Comparison of ENCODE assay signal across 28 cellular contexts in the genomic region with DNA sequence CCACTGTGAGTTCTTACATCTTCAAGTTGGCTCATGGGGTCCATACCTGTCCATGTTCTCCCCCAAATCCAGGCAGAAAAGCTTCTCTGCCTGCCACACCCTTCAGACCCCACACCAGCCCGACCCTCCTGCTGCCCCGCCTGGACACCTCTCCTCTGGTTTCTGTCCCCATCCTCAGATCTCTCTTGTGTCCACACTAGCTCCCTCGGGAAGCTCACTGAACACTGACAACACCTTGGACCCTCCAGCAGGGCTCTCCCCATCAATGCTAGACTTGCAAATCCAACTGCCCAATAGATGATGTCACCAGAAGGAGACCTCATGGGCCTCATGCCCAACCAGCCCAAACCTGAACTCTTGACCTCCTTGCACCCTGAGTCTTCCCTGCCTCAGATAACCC. TPM values are rescaled to one million over a fixed set of nuclear protein-coding genes. Genes with fewer than 3 reads are reported as not detected.
DNase-seq lines count a peak whose midpoint lies in the region; ATAC-seq and TF ChIP-seq lines count a peak whose summit lies in the region.
"Had no signal": no experiment of that assay in that cellular context is flagged by ENCODE, and none has a peak within 500 bp of the region (broad histone marks: within the 10 kb centered on the region; RNA-seq: fewer than 3 reads in every experiment).

No MANE protein-coding gene starts in this region.

- H3K27ac Mint-ChIP-seq in CD4-positive, CD25-positive, alpha-beta regulatory T cell, result peak overlapping the region in 1 of 3 donors; percentile 53
- peak overlapping the region; percentile 32 for H3K27ac Mint-ChIP-seq in endothelial cell (ENCODE audit: unreplicated experiment)
- H3K27ac Mint-ChIP-seq: stimulated activated memory B cell treated with anti-CD40 and anti-IgM and Interleukin-4, amounts not matched to agents 10 μg/mL and 1 μg/mL and 100 μg/mL, for 72 hours; T-cell had no signal

- no peaks in the 10 kb centered on the region for H3K36me3 Mint-ChIP-seq in CD4-positive, CD25-positive, alpha-beta regulatory T cell
- H3K36me3 Mint-ChIP-seq in endothelial cell (ENCODE audit: low read depth, unreplicated experiment), result peaks cover 7% of the 10 kb centered on the region
- H3K36me3 Mint-ChIP-seq: stimulated activated memory B cell treated with anti-CD40 and anti-IgM and Interleukin-4, amounts not matched to agents 10 μg/mL and 1 μg/mL and 100 μg/mL, for 72 hours had no signal

- peaks cover 0 to 41% (median 5%) of the 10 kb centered on the region in 4 donors for H3K4me1 Mint-ChIP-seq in CD4-positive, CD25-positive, alpha-beta regulatory T cell
- H3K4me1 Mint-ChIP-seq in endothelial cell (ENCODE audit: unreplicated experiment), result peaks cover 11% of the 10 kb centered on the region

- H3K4me2 ChIP-seq in osteoblast (ENCODE audit: insufficient read depth, low read length), result no peak overlapping the region

- POLR2A ChIA-PET in HEK293 (lab: Yijun Ruan, JAX) (no interaction called here), GM10248 (lab: Yijun Ruan, JAX) (no interaction called here)

- peaks cover 58% of the 10 kb centered on the region for H3K27me3 Mint-ChIP-seq in CD4-positive, CD25-positive, alpha-beta regulatory T cell
- H3K27me3 Mint-ChIP-seq in endothelial cell (ENCODE audit: unreplicated experiment), result peaks cover 49% of the 10 kb centered on the region

- peaks cover 63% of the 10 kb centered on the region for H4K20me1 ChIP-seq in osteoblast (ENCODE audit: insufficient read depth, low read length)

- TF ChIP-seq CTCF in HEK293 (tag by site-specific recombination; IDR thresholded peaks at IDR 0.05) (no peak), endothelial cell (IDR thresholded peaks at IDR 0.05; ENCODE audit: unreplicated experiment) (no peak), osteoblast (IDR thresholded peaks at IDR 0.05; ENCODE audit: extremely low read depth, low read depth, low read length) (no peak), GM10248 (IDR thresholded peaks at IDR 0.05; ENCODE audit: control extremely low read depth, extremely low read depth, low read depth, missing control alignments) (no peak)

- no peaks in the 10 kb centered on the region for H3K36me3 ChIP-seq in CD4-positive, CD25-positive, alpha-beta regulatory T cell (ENCODE audit: control insufficient read depth, insufficient read depth, low read length)
- peaks cover 0 to 36% of the 10 kb centered on the region in 2 experiments; a peak in 1 of 3 replicates for H3K36me3 ChIP-seq in HEK293 (ENCODE audit: control insufficient read depth in 2 of 2, insufficient read depth in 1 of 2, low read length in 2 of 2)
- H3K36me3 ChIP-seq in osteoblast (ENCODE audit: insufficient read depth, low read length), result peaks cover 4% of the 10 kb centered on the region
- H3K36me3 ChIP-seq: ovary had no signal

- peaks cover 64% of the 10 kb centered on the region for H3K79me2 ChIP-seq in osteoblast (ENCODE audit: insufficient read depth, low read length)

- H3K9me3 Mint-ChIP-seq in CD4-positive, CD25-positive, alpha-beta regulatory T cell, result peaks cover 0 to 2% (median 0%) of the 10 kb centered on the region in 7 donors
- H3K9me3 Mint-ChIP-seq in endothelial cell (ENCODE audit: unreplicated experiment), result no peaks in the 10 kb centered on the region
- H3K9me3 Mint-ChIP-seq: central memory CD8-positive, alpha-beta T cell; stimulated activated memory B cell treated with anti-CD40 and anti-IgM and Interleukin-4, amounts not matched to agents 10 μg/mL and 1 μg/mL and 100 μg/mL, for 72 hours; T-cell had no signal

- DNase-seq in CD4-positive, CD25-positive, alpha-beta regulatory T cell, result no peak
- DNase-seq in endothelial cell (ENCODE audit: low spot score) (no peak), osteoblast (ENCODE audit: insufficient read length, low spot score, missing footprints) (peak; percentile 90), DMS53 (lab: John Stamatoyannopoulos, UW) (no peak), SIG-M5 treated with dmso at 0.1 percent for 504 hours (lab: John Stamatoyannopoulos, UW; ENCODE audit: unreplicated experiment) (no peak), GM10248 (ENCODE audit: extremely low spot score) (no peak)
- DNase-seq: activated CD4-positive, alpha-beta T cell treated with anti-CD3 and anti-CD28 coated beads, Interleukin-2, amount 50 U/mL, for 48 hours; activated naive CD4-positive, alpha-beta T cell treated with anti-CD3 and anti-CD28 coated beads, Interleukin-2, amount 50 U/mL, for 16 hours; C1 segment of cervical spinal cord; EL; GM23248; hypothalamus; mesendoderm; NCI-H1105; NCI-H2029; NCI-H2227 treated with DMSO at 0.1 percent for 48 hours; NCI-H69; SIG-M5; stimulated activated CD4-positive, alpha-beta T cell treated with anti-CD3 and anti-CD28 coated beads, Interleukin-4, amount 100 ng/mL, for 24 hours; substantia nigra had no signal

- H2AFZ ChIP-seq in osteoblast (ENCODE audit: low read length), result no peak overlapping the region
- H2AFZ ChIP-seq: GM23248 had no signal

- H3K4me3 ChIP-seq in CD4-positive, CD25-positive, alpha-beta regulatory T cell (ENCODE audit: low read depth, low read length), result no peak overlapping the region
- no peak overlapping the region for H3K4me3 ChIP-seq in HEK293 (ENCODE audit: low read depth, low read length)
- H3K4me3 ChIP-seq in osteoblast (ENCODE audit: insufficient read depth, low read length), result no peak overlapping the region
- H3K4me3 ChIP-seq: GM23248, ovary had no signal

- peaks cover 8% of the 10 kb centered on the region for H3K27me3 ChIP-seq in CD4-positive, CD25-positive, alpha-beta regulatory T cell (ENCODE audit: control insufficient read depth, insufficient read depth, low read length)
- no peaks in the 10 kb centered on the region for H3K27me3 ChIP-seq in osteoblast (ENCODE audit: insufficient read depth, low read length)
- H3K27me3 ChIP-seq: ovary had no signal

- no peak overlapping the region for H3K27ac ChIP-seq in CD4-positive, CD25-positive, alpha-beta regulatory T cell (ENCODE audit: insufficient read depth, low read length, poor library complexity, severe bottlenecking)
- H3K27ac ChIP-seq in HEK293 (ENCODE audit: extremely low read depth, low read depth, low read length), result no peak overlapping the region
- no peak overlapping the region for H3K27ac ChIP-seq in osteoblast (ENCODE audit: low read depth, low read length)
- H3K27ac ChIP-seq: GM23248, ovary had no signal

- no peak for ATAC-seq in CD4-positive, CD25-positive, alpha-beta regulatory T cell (ENCODE audit: low read depth in 2 of 2)
- no peak for ATAC-seq in HG03196 (IDR thresholded peaks at IDR 0.05; ENCODE audit: unreplicated experiment)
- ATAC-seq: left lobe of liver; Panc1; stimulated activated memory B cell treated with anti-CD40 and anti-IgM and Interleukin-4, amounts not matched to agents 10 μg/mL and 1 μg/mL and 100 μg/mL, for 72 hours; T-cell had no signal

- CTCF ChIA-PET in HEK293 (lab: Yijun Ruan, JAX), result interaction anchor here (2.5 to 3.4 kb wide), 2 partner anchors 17 to 21 kb away, joined by 15 to 18 read pairs; no protein-coding TSS in a partner anchor
- CTCF ChIA-PET in GM10248 (lab: Yijun Ruan, JAX), result interaction anchor here (1.2 to 2.8 kb wide), 4 partner anchors 11 to 21 kb away, joined by 3 to 15 read pairs (median 8); no protein-coding TSS in a partner anchor

- peak overlapping the region in 3 of 4 donors; percentile 10 to 63 (median 55) for H3K4me3 Mint-ChIP-seq in CD4-positive, CD25-positive, alpha-beta regulatory T cell
- peak overlapping the region; percentile 22 for H3K4me3 Mint-ChIP-seq in endothelial cell (ENCODE audit: unreplicated experiment)
- H3K4me3 Mint-ChIP-seq: central memory CD8-positive, alpha-beta T cell; stimulated activated memory B cell treated with anti-CD40 and anti-IgM and Interleukin-4, amounts not matched to agents 10 μg/mL and 1 μg/mL and 100 μg/mL, for 72 hours had no signal

- no peaks in the 10 kb centered on the region for H3K9me3 ChIP-seq in CD4-positive, CD25-positive, alpha-beta regulatory T cell (ENCODE audit: control insufficient read depth in 2 of 2, low read length in 2 of 2)
- no peaks in the 10 kb centered on the region for H3K9me3 ChIP-seq in HEK293 (ENCODE audit: control insufficient read depth, insufficient read depth, low read depth, low read length)
- H3K9me3 ChIP-seq in osteoblast (ENCODE audit: low read depth, low read length), result no peaks in the 10 kb centered on the region
- H3K9me3 ChIP-seq: ovary had no signal

- H3K4me1 ChIP-seq in CD4-positive, CD25-positive, alpha-beta regulatory T cell (ENCODE audit: control insufficient read depth, insufficient read depth, low read length, poor library complexity, severe bottlenecking), result peaks cover 48% of the 10 kb centered on the region
- no peaks in the 10 kb centered on the region for H3K4me1 ChIP-seq in HEK293 (ENCODE audit: control insufficient read depth, insufficient read depth, low read length)
- H3K4me1 ChIP-seq in osteoblast (ENCODE audit: insufficient read depth, low read length), result peaks cover 25% of the 10 kb centered on the region

TF ChIP-seq in HEK293, 187 proteins besides CTCF, POLR2A, EP300 and RAD21:
- TF ChIP-seq, protein P1, sequence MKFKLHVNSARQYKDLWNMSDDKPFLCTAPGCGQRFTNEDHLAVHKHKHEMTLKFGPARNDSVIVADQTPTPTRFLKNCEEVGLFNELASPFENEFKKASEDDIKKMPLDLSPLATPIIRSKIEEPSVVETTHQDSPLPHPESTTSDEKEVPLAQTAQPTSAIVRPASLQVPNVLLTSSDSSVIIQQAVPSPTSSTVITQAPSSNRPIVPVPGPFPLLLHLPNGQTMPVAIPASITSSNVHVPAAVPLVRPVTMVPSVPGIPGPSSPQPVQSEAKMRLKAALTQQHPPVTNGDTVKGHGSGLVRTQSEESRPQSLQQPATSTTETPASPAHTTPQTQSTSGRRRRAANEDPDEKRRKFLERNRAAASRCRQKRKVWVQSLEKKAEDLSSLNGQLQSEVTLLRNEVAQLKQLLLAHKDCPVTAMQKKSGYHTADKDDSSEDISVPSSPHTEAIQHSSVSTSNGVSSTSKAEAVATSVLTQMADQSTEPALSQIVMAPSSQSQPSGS (tag by site-specific recombination; IDR thresholded peaks at IDR 0.05; ENCODE audit: low read depth), result peak; percentile 40; the same call in 1 of the 2 replicates
- no peak for TF ChIP-seq ZBTB21 (tag by site-specific recombination; IDR thresholded peaks at IDR 0.05)

RNA-seq across cellular contexts. Expression of a gene that starts 2.9 kb away (rescaled TPM):
- 6.9 TPM for total RNA-seq in CD4-positive, CD25-positive, alpha-beta regulatory T cell
- 1 to 10 TPM in 2 of 4 donors, under 1 TPM in 2; 0.70 to 1.8 (median 1.1) TPM for polyA plus RNA-seq in CD4-positive, CD25-positive, alpha-beta regulatory T cell
- total RNA-seq in endothelial cell (ENCODE audit: unreplicated experiment) (8.1 TPM), osteoblast (18.3 and 23.9 TPM in 2 replicates)

RNA-seq across cellular contexts. Expression of a gene that starts 40.8 kb away (rescaled TPM):
- 4.1 TPM for total RNA-seq in CD4-positive, CD25-positive, alpha-beta regulatory T cell
- polyA plus RNA-seq in CD4-positive, CD25-positive, alpha-beta regulatory T cell, result 1 to 10 TPM; 3.4 to 5.9 (median 4.5) TPM
- total RNA-seq in endothelial cell (ENCODE audit: unreplicated experiment) (28.8 TPM), osteoblast (12.4 and 13.8 TPM in 2 replicates)
